Comparison of ENCODE assay signal across 1 cellular context in genomic region chr11:69086152-69086551, GRCh38.
TF ChIP-seq lines count a peak whose summit lies in the region.

No MANE protein-coding gene starts in this region.

TF ChIP-seq in H1, 55 proteins besides CTCF, POLR2A, EP300 and RAD21:
- no peak for TF ChIP-seq SIRT6 (IDR thresholded peaks at IDR 0.05; ENCODE audit: low read length)
- TF ChIP-seq NRF1 (IDR thresholded peaks at IDR 0.05; ENCODE audit: low read depth, low read length), result no peak
- TF ChIP-seq RBBP5 (IDR thresholded peaks at IDR 0.05; ENCODE audit: borderline replicate concordance, low read depth, low read length), result no peak
- TF ChIP-seq YY1 (IDR thresholded peaks at IDR 0.05; ENCODE audit: low read depth, low read length), result no peak
- TF ChIP-seq MAFK (IDR thresholded peaks at IDR 0.05; ENCODE audit: low read depth, low read length), result no peak
- TF ChIP-seq ZNF274 (IDR thresholded peaks at IDR 0.05; ENCODE audit: borderline replicate concordance, extremely low read depth, low read length), result no peak
- no peak for TF ChIP-seq TEAD4 (IDR thresholded peaks at IDR 0.05; ENCODE audit: low read depth, low read length)
- no peak for TF ChIP-seq TAF7 (optimal IDR thresholded peaks at IDR 0.05; ENCODE audit: borderline replicate concordance, low read depth, low read length)
- no peak for TF ChIP-seq SIN3A (conservative IDR thresholded peaks at IDR 0.05 in 1 of 2, IDR thresholded peaks at IDR 0.05 in 1 of 2; ENCODE audit: low read depth in 1 of 2, low read length in 2 of 2)
